In genomic region chr4:157012781-157013180, GRCh38 we compare ENCODE assay signal across 21 cellular contexts. TPM values are rescaled to one million over a fixed set of nuclear protein-coding genes. Genes with fewer than 3 reads are reported as not detected.
A peak's percentile ranks its signal among the peaks of the same experiment; 100 is the strongest.
DNase-seq lines count a peak whose midpoint lies in the region; ATAC-seq and TF ChIP-seq lines count a peak whose summit lies in the region.
"Had no signal": no experiment of that assay in that cellular context is flagged by ENCODE, and none has a peak within 500 bp of the region (broad histone marks: within the 10 kb centered on the region; RNA-seq: fewer than 3 reads in every experiment).

No MANE protein-coding gene starts in this region.

- TF ChIP-seq CTCF in foreskin keratinocyte (conservative IDR thresholded peaks at IDR 0.05) (no peak), smooth muscle cell (IDR thresholded peaks at IDR 0.05; ENCODE audit: borderline replicate concordance, insufficient read depth, poor library complexity, severe bottlenecking) (no peak)

- H3K9ac ChIP-seq in GM23248 = no peak overlapping the region
- H3K9ac ChIP-seq in smooth muscle cell (ENCODE audit: low read depth) = peak overlapping the region; percentile 8
- H3K9ac ChIP-seq: BLaER1 treated with 17β-estradiol and CSF1 and Interleukin-3, amounts not matched to agents 10 nM and 100 nM had no signal

- H3F3A ChIP-seq in GM23248 (ENCODE audit: insufficient read depth) (peaks cover 10% of the 10 kb centered on the region; the same call in 1 of the 2 replicates), smooth muscle cell (ENCODE audit: low read depth) (peaks cover 10% of the 10 kb centered on the region)

- peak; percentile 56 for ATAC-seq in SK-N-SH treated with all-trans-retinoic acid at 6 μM for 48 hours
- ATAC-seq in foreskin keratinocyte = peak; percentile 21
- no peak for ATAC-seq in effector memory CD8-positive, alpha-beta T cell (replicated peaks)
- no peak for ATAC-seq in HG02571 (IDR thresholded peaks at IDR 0.05; ENCODE audit: unreplicated experiment)
- ATAC-seq: mucosa of descending colon, WTC11 had no signal

- WGBS in GM23248 (ENCODE audit: low coverage in 1 of 2, low lambda C conversion rate in 2 of 2, missing lambda C conversion rate in 2 of 2), 2 experiments = 91 to 93% methylated on average over 2 of the region's 2 CpGs
- 73% methylated on average over 2 of the region's 2 CpGs for whole genome bisulfite sequencing in smooth muscle cell (ENCODE audit: low lambda C conversion rate)

- no peaks in the 10 kb centered on the region for H4K20me1 ChIP-seq in GM23248 (ENCODE audit: insufficient read depth)
- no peaks in the 10 kb centered on the region for H4K20me1 ChIP-seq in smooth muscle cell (ENCODE audit: low read depth)
- H4K20me1 ChIP-seq: BLaER1 treated with 17β-estradiol and CSF1 and Interleukin-3, amounts not matched to agents 10 nM and 100 nM had no signal

- no peak overlapping the region for H3K4me3 Mint-ChIP-seq in effector memory CD8-positive, alpha-beta T cell
- H3K4me3 Mint-ChIP-seq: WTC11 had no signal

- H3K27ac Mint-ChIP-seq in effector memory CD8-positive, alpha-beta T cell = no peak overlapping the region
- H3K27ac Mint-ChIP-seq: activated T-helper 2 cell treated with anti-CD3 and anti-CD28 coated beads, Interferon-gamma antibody, Interleukin-2, Interleukin-4, amounts not matched to agents 10 μg/mL and 5 μg/mL and 100 μg/mL, durations not matched to agents 14 hours and 24 hours and 36 hours; WTC11 had no signal

- peak; percentile 69 for DNase-seq in GM23248
- peak; percentile 54 to 67 for DNase-seq in foreskin keratinocyte
- DNase-seq in smooth muscle cell (lab: John Stamatoyannopoulos, UW; ENCODE audit: unreplicated experiment) = no peak
- no peak for DNase-seq in effector memory CD8-positive, alpha-beta T cell
- no peak for DNase-seq in SKM-1 treated with dmso at 0.1 percent for 144 hours (lab: John Stamatoyannopoulos, UW; ENCODE audit: unreplicated experiment)
- DNase-seq: DMS 273 treated with DMSO at 0.1 percent for 48 hours; dorsolateral prefrontal cortex; KBM-7; mucosa of descending colon; NCI-H1105; NCI-H2171 treated with DMSO at 0.1 percent for 48 hours; nucleus accumbens; RPMI8226; stimulated activated CD4-positive, alpha-beta T cell treated with anti-CD3 and anti-CD28 coated beads, Interleukin-2, amount 100 ng/mL, for 48 hours; T-helper 1 cell had no signal

- no peak overlapping the region for H3K4me3 ChIP-seq in GM23248
- no peak overlapping the region for H3K4me3 ChIP-seq in smooth muscle cell
- H3K4me3 ChIP-seq: BLaER1 treated with 17β-estradiol and CSF1 and Interleukin-3, amounts not matched to agents 10 nM and 100 nM; dorsolateral prefrontal cortex; mucosa of descending colon had no signal

- no peaks in the 10 kb centered on the region for H3K36me3 ChIP-seq in GM23248 (ENCODE audit: low read depth)
- no peaks in the 10 kb centered on the region for H3K36me3 ChIP-seq in smooth muscle cell (ENCODE audit: low read depth)
- H3K36me3 ChIP-seq: BLaER1 treated with 17β-estradiol and CSF1 and Interleukin-3, amounts not matched to agents 10 nM and 100 nM had no signal

- H3K4me1 Mint-ChIP-seq in effector memory CD8-positive, alpha-beta T cell (ENCODE audit: low read depth in 2 of 2) = no peaks in the 10 kb centered on the region

- H3K9me3 ChIP-seq in GM23248 (ENCODE audit: low read depth) = no peaks in the 10 kb centered on the region
- H3K9me3 ChIP-seq in smooth muscle cell (replicated peaks; ENCODE audit: low read depth) = no peaks in the 10 kb centered on the region
- H3K9me3 ChIP-seq: BLaER1 treated with 17β-estradiol and CSF1 and Interleukin-3, amounts not matched to agents 10 nM and 100 nM; mucosa of descending colon had no signal

- H3K79me2 ChIP-seq in GM23248 (ENCODE audit: insufficient read depth) (no peaks in the 10 kb centered on the region), smooth muscle cell (ENCODE audit: low read depth) (no peaks in the 10 kb centered on the region)

- H3K9me2 ChIP-seq in GM23248 (ENCODE audit: insufficient read depth) = no peaks in the 10 kb centered on the region

- H3K4me1 ChIP-seq in GM23248 (ENCODE audit: insufficient read depth) (peaks cover 23% of the 10 kb centered on the region), foreskin keratinocyte (no peaks in the 10 kb centered on the region), smooth muscle cell (ENCODE audit: low read depth) (peaks cover 5% of the 10 kb centered on the region)

- no peak overlapping the region for H2AFZ ChIP-seq in GM23248
- peak overlapping the region; percentile 41 for H2AFZ ChIP-seq in smooth muscle cell (ENCODE audit: low read depth)

- in situ Hi-C loops in GM23248 (cut with MboI) = no loop called here

- H3K9me3 Mint-ChIP-seq in effector memory CD8-positive, alpha-beta T cell = peaks cover 0 to 8% of the 10 kb centered on the region in 2 donors
- H3K9me3 Mint-ChIP-seq: activated T-helper 2 cell treated with anti-CD3 and anti-CD28 coated beads, Interferon-gamma antibody, Interleukin-2, Interleukin-4, amounts not matched to agents 10 μg/mL and 5 μg/mL and 100 μg/mL, durations not matched to agents 14 hours and 24 hours and 36 hours; WTC11 had no signal

- no peaks in the 10 kb centered on the region for H3K36me3 Mint-ChIP-seq in effector memory CD8-positive, alpha-beta T cell (ENCODE audit: insufficient read depth)
- H3K36me3 Mint-ChIP-seq: WTC11 had no signal

- no peaks in the 10 kb centered on the region for H3K27me3 Mint-ChIP-seq in effector memory CD8-positive, alpha-beta T cell

- H3K27me3 ChIP-seq in GM23248 (replicated peaks; ENCODE audit: insufficient read depth) (no peaks in the 10 kb centered on the region), foreskin keratinocyte (no peaks in the 10 kb centered on the region), smooth muscle cell (ENCODE audit: low read depth) (no peaks in the 10 kb centered on the region)
- H3K27me3 ChIP-seq: BLaER1 treated with 17β-estradiol and CSF1 and Interleukin-3, amounts not matched to agents 10 nM and 100 nM; dorsolateral prefrontal cortex had no signal

- H3K4me2 ChIP-seq in GM23248 (ENCODE audit: unreplicated experiment) (no peak overlapping the region), smooth muscle cell (no peak overlapping the region)
- H3K4me2 ChIP-seq: BLaER1 treated with 17β-estradiol and CSF1 and Interleukin-3, amounts not matched to agents 10 nM and 100 nM had no signal

- H3K27ac ChIP-seq in GM23248 (peak overlapping the region; percentile 33), foreskin keratinocyte (no peak overlapping the region), smooth muscle cell (ENCODE audit: low read depth) (peak overlapping the region; percentile 55)
- H3K27ac ChIP-seq: BLaER1 treated with 17β-estradiol and CSF1 and Interleukin-3, amounts not matched to agents 10 nM and 100 nM; dorsolateral prefrontal cortex had no signal

TF ChIP-seq in SK-N-SH treated with all-trans-retinoic acid at 6 μM for 48 hours, 23 proteins besides CTCF, POLR2A, EP300 and RAD21:
- TF ChIP-seq ZC3H10 (CRISPR knock-in tag; IDR thresholded peaks at IDR 0.05) = no peak
- TF ChIP-seq ISL1 (CRISPR knock-in tag; IDR thresholded peaks at IDR 0.05) = 0 out of 2 replicates have a peak, but pooled peaks have one; percentile 25

RNA-seq across cellular contexts. Expression of gene PDGFC, which starts 41.2 kb away (rescaled TPM):
- total RNA-seq in GM23248 (2014; rRNA removed; shearing (Covaris generic)) = 64.4 and 84.0 TPM in 2 replicates
- polyA plus RNA-seq in GM23248 (2016; fragmentation: Nextera tagmentation; extraction: Ambion mirVana) (26.5 and 29.0 TPM in 2 replicates), foreskin keratinocyte (13.9 and 14.2 TPM in 2 replicates), smooth muscle cell (56.5 and 77.8 TPM in 2 replicates)
- total RNA-seq in foreskin keratinocyte (36.6 and 41.4 TPM in 2 replicates), smooth muscle cell (135 and 165 TPM in 2 replicates)
- total RNA-seq: activated CD8-positive, alpha-beta memory T cell treated with anti-CD3 and anti-CD28 coated beads for 36 hours; activated T-helper 2 cell treated with anti-CD3 and anti-CD28 coated beads, Interferon-gamma antibody, Interleukin-2, Interleukin-4, amounts not matched to agents 10 μg/mL and 5 μg/mL and 100 μg/mL, durations not matched to agents 14 hours and 24 hours and 36 hours had no signal

Comparison
In these comparisons a context has a peak if more than half of its experiments do, and no peak if none do; other contexts are left out.
1. DNase-seq: peak in GM23248 (single experiment) and foreskin keratinocyte (2 of 2); none in smooth muscle cell (single experiment), effector memory CD8-positive, alpha-beta T cell (0 of 3) and SKM-1 treated with dmso at 0.1 percent for 144 hours (single experiment).
2. ATAC-seq: peak in SK-N-SH treated with all-trans-retinoic acid at 6 μM for 48 hours (single experiment) and foreskin keratinocyte (single experiment); none in effector memory CD8-positive, alpha-beta T cell (single experiment) and HG02571 (single experiment).